ENCODE assay signal across 20 cellular contexts in genomic region chr10:77186936-77187335, GRCh38.
A peak's percentile ranks its signal among the peaks of the same experiment; 100 is the strongest.
DNase-seq lines count a peak whose midpoint lies in the region; ATAC-seq and TF ChIP-seq lines count a peak whose summit lies in the region.
"Had no signal": no experiment of that assay in that cellular context is flagged by ENCODE, and none has a peak within 500 bp of the region (broad histone marks: within the 10 kb centered on the region; RNA-seq: fewer than 3 reads in every experiment).

No MANE protein-coding gene starts in this region.

- H3K4me1 Mint-ChIP-seq in progenitor cell of endocrine pancreas (ENCODE audit: low read depth) = peaks cover 46% of the 10 kb centered on the region
- no peaks in the 10 kb centered on the region for H3K4me1 Mint-ChIP-seq in naive thymus-derived CD8-positive, alpha-beta T cell

- WGBS in IMR-90 (ENCODE audit: extremely low coverage in 2 of 2, insufficient read length in 1 of 2), 2 experiments = no CpG with 5 or more reads among the region's 3 CpGs
- no CpG with 5 or more reads among the region's 3 CpGs for WGBS in trophoblast cell (ENCODE audit: extremely low coverage, insufficient coverage, insufficient read length)
- 91 to 97% methylated on average over 3 of the region's 3 CpGs for WGBS in testis, 2 donors

- no peaks in the 10 kb centered on the region for H3K9me3 Mint-ChIP-seq in progenitor cell of endocrine pancreas (ENCODE audit: low read depth)
- H3K9me3 Mint-ChIP-seq in naive thymus-derived CD8-positive, alpha-beta T cell = no peaks in the 10 kb centered on the region

- no TSS peak for BruUV-seq in IMR-90 (replicated peaks; lab: Mats Ljungman, UMichigan)

- peaks cover 17% of the 10 kb centered on the region for H3K27me3 Mint-ChIP-seq in progenitor cell of endocrine pancreas
- peaks cover 4 to 17% (median 9%) of the 10 kb centered on the region in 5 donors for H3K27me3 Mint-ChIP-seq in naive thymus-derived CD8-positive, alpha-beta T cell

- H3K14ac ChIP-seq in IMR-90 (replicated peaks; ENCODE audit: low read depth, low read length) (peak overlapping the region; percentile 20; the same call in 1 of the 2 replicates), trophoblast cell (ENCODE audit: low read length) (peak overlapping the region; percentile 30)

- no peak for TF ChIP-seq CTCF in IMR-90 (conservative IDR thresholded peaks at IDR 0.05; ENCODE audit: low read depth, low read length)
- TF ChIP-seq CTCF in astrocyte of the spinal cord (IDR thresholded peaks at IDR 0.05; ENCODE audit: low read depth, low read length) = no peak
- TF ChIP-seq CTCF in progenitor cell of endocrine pancreas (IDR thresholded peaks at IDR 0.05; ENCODE audit: unreplicated experiment) = no peak
- no peak for TF ChIP-seq CTCF in testis (IDR thresholded peaks at IDR 0.05)

- H3K79me1 ChIP-seq in IMR-90 (ENCODE audit: low read depth in 1 of 2, low read length in 2 of 2) = no peaks in the 10 kb centered on the region
- peaks cover 30% of the 10 kb centered on the region for H3K79me1 ChIP-seq in trophoblast cell (ENCODE audit: low read length)

- peak overlapping the region; percentile 51; the same call in 1 of the 2 replicates for H2AK5ac ChIP-seq in IMR-90 (ENCODE audit: low read depth, low read length)
- H2AK5ac ChIP-seq in trophoblast cell (ENCODE audit: low read length) = peak overlapping the region; percentile 8

- DNase-seq in AG20443 (ENCODE audit: low spot score) = peak; percentile 20
- peak; percentile 31 for DNase-seq in IMR-90
- DNase-seq in astrocyte of the spinal cord (ENCODE audit: low read depth, low spot score) = peak; percentile 38
- no peak for DNase-seq in trophoblast cell
- no peak for DNase-seq in Karpas-422
- DNase-seq in progenitor cell of endocrine pancreas (ENCODE audit: low spot score, unreplicated experiment) = no peak
- DNase-seq in naive thymus-derived CD8-positive, alpha-beta T cell = no peak
- no peak for DNase-seq in testis
- DNase-seq: DMS53, GDM1, GOT3, KG1, MM.1S, NCI-H1105 treated with DMSO at 0.1 percent for 48 hours, NCI-H187, NCI-H2171 treated with DMSO at 0.1 percent for 48 hours, NCI-H82, Peyer's patch, SHP77 had no signal

- no peak overlapping the region for H2AFZ ChIP-seq in IMR-90 (replicated peaks; ENCODE audit: low read length, poor library complexity)
- no peak overlapping the region for H2AFZ ChIP-seq in trophoblast cell (ENCODE audit: insufficient read depth, low read length, poor library complexity)
- H2AFZ ChIP-seq in Karpas-422 (ENCODE audit: low read length) = no peak overlapping the region

- no peak overlapping the region for H3K9ac ChIP-seq in IMR-90 (ENCODE audit: low read depth, low read length)
- H3K9ac ChIP-seq in trophoblast cell (ENCODE audit: low read length) = no peak overlapping the region
- H3K9ac ChIP-seq in Karpas-422 (ENCODE audit: low read length) = no peak overlapping the region

- H3K18ac ChIP-seq in IMR-90 (ENCODE audit: low read depth, low read length) = no peak overlapping the region
- H3K18ac ChIP-seq in trophoblast cell (ENCODE audit: low read length) = no peak overlapping the region

- in situ Hi-C loops in IMR-90 (cut with MboI; ENCODE audit: low sequenced_read_pairs) (no loop called here), astrocyte of the spinal cord (cut with HindIII; ENCODE audit: low sequenced_read_pairs) (no loop called here)

- H3K4me1 ChIP-seq in IMR-90 (ENCODE audit: control insufficient read depth, insufficient read depth, low read length) (peaks cover 6% of the 10 kb centered on the region), trophoblast cell (ENCODE audit: control insufficient read depth in 1 of 2, insufficient read depth in 2 of 2, low read length in 2 of 2) (peaks cover 12 to 21% of the 10 kb centered on the region in 2 experiments), Karpas-422 (ENCODE audit: low read length) (no peaks in the 10 kb centered on the region), testis (no peaks in the 10 kb centered on the region)
- H3K4me1 ChIP-seq: Peyer's patch had no signal

- dilution Hi-C loops in IMR-90 (cut with HindIII; ENCODE audit: low sequenced_read_pairs, unreplicated experiment) = no loop called here

- TF ChIP-seq RAD21 in IMR-90 (IDR thresholded peaks at IDR 0.05; ENCODE audit: low read length) = no peak

- H3K23ac ChIP-seq in IMR-90 (ENCODE audit: low read depth, low read length) (no peak overlapping the region), trophoblast cell (ENCODE audit: low read length) (no peak overlapping the region)

- H3K4ac ChIP-seq in IMR-90 (ENCODE audit: low read depth, low read length) (0 out of 2 replicates have a peak overlapping the region, but pooled peaks have one; percentile 6), trophoblast cell (ENCODE audit: low read depth, low read length) (peak overlapping the region; percentile 13)

- H2BK12ac ChIP-seq in trophoblast cell (ENCODE audit: low read length) = peak overlapping the region; percentile 39

- no peaks in the 10 kb centered on the region for H3K9me2 ChIP-seq in Karpas-422 (replicated peaks; ENCODE audit: insufficient read depth, low read length)

- TF ChIP-seq POLR2A in IMR-90 (IDR thresholded peaks at IDR 0.05; ENCODE audit: low read depth, low read length) (no peak), testis (IDR thresholded peaks at IDR 0.05) (no peak)

- H4K8ac ChIP-seq in IMR-90 (ENCODE audit: low read depth in 2 of 2, low read length in 2 of 2) (peak overlapping the region in 1 of 2 experiments; percentile 53; a peak in 1 of 4 replicates), trophoblast cell (ENCODE audit: low read depth, low read length) (peak overlapping the region; percentile 16)

- peak overlapping the region; percentile 63; the same call in 1 of the 2 replicates for H2BK20ac ChIP-seq in IMR-90 (ENCODE audit: low read depth, low read length)

- H3K9me1 ChIP-seq in IMR-90 (ENCODE audit: insufficient read depth, low read length) = no peaks in the 10 kb centered on the region; the same call in 1 of the 2 replicates

- H4K12ac ChIP-seq in trophoblast cell (ENCODE audit: low read depth, low read length) = no peak overlapping the region

- H3K9me3 ChIP-seq in IMR-90 (ENCODE audit: control insufficient read depth, insufficient read depth, low read length) (no peaks in the 10 kb centered on the region), trophoblast cell (ENCODE audit: insufficient read depth, low read depth, low read length) (no peaks in the 10 kb centered on the region), Karpas-422 (ENCODE audit: low read length) (no peaks in the 10 kb centered on the region), testis (no peaks in the 10 kb centered on the region)
- H3K9me3 ChIP-seq: Peyer's patch had no signal

- H3K27ac Mint-ChIP-seq in progenitor cell of endocrine pancreas = no peak overlapping the region
- no peak overlapping the region for H3K27ac Mint-ChIP-seq in naive thymus-derived CD8-positive, alpha-beta T cell

- H2BK15ac ChIP-seq in IMR-90 (ENCODE audit: low read depth, low read length) = no peak overlapping the region

- H4K91ac ChIP-seq in IMR-90 (ENCODE audit: insufficient read depth, low read depth, low read length) (no peak overlapping the region), trophoblast cell (ENCODE audit: low read depth, low read length) (peak overlapping the region; percentile 83)

- H3K36me3 ChIP-seq in IMR-90 (ENCODE audit: control insufficient read depth, insufficient read depth, low read length) = no peaks in the 10 kb centered on the region
- H3K36me3 ChIP-seq in trophoblast cell (ENCODE audit: control insufficient read depth in 1 of 2, insufficient read depth in 2 of 2, low read length in 2 of 2) = peaks cover 4 to 5% of the 10 kb centered on the region in 2 experiments
- no peaks in the 10 kb centered on the region for H3K36me3 ChIP-seq in Karpas-422 (ENCODE audit: insufficient read depth, low read length)
- H3K36me3 ChIP-seq in testis (ENCODE audit: low read depth, missing control alignments) = no peaks in the 10 kb centered on the region
- H3K36me3 ChIP-seq: Peyer's patch had no signal

- H2BK5ac ChIP-seq in IMR-90 (ENCODE audit: low read depth, low read length, poor library complexity, severe bottlenecking) (no peak overlapping the region), trophoblast cell (ENCODE audit: low read depth, low read length, poor library complexity) (peak overlapping the region; percentile 73)

- H3K4me3 ChIP-seq in IMR-90 (ENCODE audit: insufficient read depth, low read depth, low read length) = no peak overlapping the region
- no peak overlapping the region for H3K4me3 ChIP-seq in astrocyte of the spinal cord (ENCODE audit: low read depth, low read length)
- H3K4me3 ChIP-seq in trophoblast cell (ENCODE audit: low read depth, low read length) = no peak overlapping the region
- H3K4me3 ChIP-seq in Karpas-422 (ENCODE audit: low read length) = no peak overlapping the region
- H3K4me3 ChIP-seq in testis = no peak overlapping the region
- H3K4me3 ChIP-seq: Peyer's patch had no signal

- H4K5ac ChIP-seq in IMR-90 (ENCODE audit: low read depth, low read length) = no peak overlapping the region

- intact Hi-C loops in IMR-90 (cut with micrococcal nuclease) (no loop called here), testis (cut with DNase I; ENCODE audit: low total_unique reads) (no loop called here)

- H2BK120ac ChIP-seq in IMR-90 (ENCODE audit: low read depth, low read length) (peak overlapping the region; percentile 40; the same call in 1 of the 2 replicates), trophoblast cell (ENCODE audit: insufficient read depth, low read length, poor library complexity) (peak overlapping the region; percentile 45)

- CTCF ChIA-PET in IMR-90 (lab: Yijun Ruan, JAX) = no interaction called here

- H3K4me2 ChIP-seq in IMR-90 (ENCODE audit: low read depth, low read length) = no peak overlapping the region
- H3K4me2 ChIP-seq in trophoblast cell (ENCODE audit: low read length) = no peak overlapping the region
- no peak overlapping the region for H3K4me2 ChIP-seq in Karpas-422 (ENCODE audit: low read depth, low read length, poor library complexity, severe bottlenecking)

- no peak overlapping the region for H2AK9ac ChIP-seq in IMR-90 (replicated peaks; ENCODE audit: low read depth, low read length, poor library complexity)

- no peaks in the 10 kb centered on the region for H3K36me3 Mint-ChIP-seq in progenitor cell of endocrine pancreas (ENCODE audit: insufficient read depth)
- no peaks in the 10 kb centered on the region for H3K36me3 Mint-ChIP-seq in naive thymus-derived CD8-positive, alpha-beta T cell

- POLR2A ChIA-PET in IMR-90 (lab: Charles Lee; ENCODE audit: unreplicated experiment) = no interaction called here
- POLR2A ChIA-PET in naive thymus-derived CD8-positive, alpha-beta T cell (lab: Charles Lee) = no interaction called here

- H3K27ac ChIP-seq in IMR-90 (ENCODE audit: insufficient read depth, low read length) (no peak overlapping the region), trophoblast cell (ENCODE audit: low read depth, low read length) (peak overlapping the region; percentile 76), Karpas-422 (ENCODE audit: low read length) (no peak overlapping the region), testis (no peak overlapping the region)
- H3K27ac ChIP-seq: HL-60 had no signal

- no peak for ATAC-seq in IMR-90 (ENCODE audit: low read depth)
- no peak for ATAC-seq in naive thymus-derived CD8-positive, alpha-beta T cell

- H4K20me1 ChIP-seq in IMR-90 (ENCODE audit: insufficient read depth, low read length) (no peaks in the 10 kb centered on the region), Karpas-422 (ENCODE audit: insufficient read depth, low read depth, low read length) (0 out of 2 replicates have a peak, but pooled peaks cover 3% of the 10 kb centered on the region)

- peaks cover 4% of the 10 kb centered on the region for H3K79me2 ChIP-seq in trophoblast cell (ENCODE audit: control insufficient read depth, insufficient read depth, low read length, poor library complexity)
- H3K79me2 ChIP-seq in Karpas-422 (ENCODE audit: low read length) = no peaks in the 10 kb centered on the region

- H3K27me3 ChIP-seq in IMR-90 (ENCODE audit: control insufficient read depth, insufficient read depth, low read length) = no peaks in the 10 kb centered on the region
- no peaks in the 10 kb centered on the region for H3K27me3 ChIP-seq in trophoblast cell (ENCODE audit: insufficient read depth, low read length)
- H3K27me3 ChIP-seq in Karpas-422 (ENCODE audit: low read length) = no peaks in the 10 kb centered on the region
- no peaks in the 10 kb centered on the region for H3K27me3 ChIP-seq in testis
- H3K27me3 ChIP-seq: Peyer's patch had no signal

- H3K4me3 Mint-ChIP-seq in progenitor cell of endocrine pancreas (ENCODE audit: low read depth) = no peak overlapping the region
- no peak overlapping the region for H3K4me3 Mint-ChIP-seq in naive thymus-derived CD8-positive, alpha-beta T cell

- H3K56ac ChIP-seq in IMR-90 (ENCODE audit: extremely low read depth, insufficient read depth, low read length) = no peak overlapping the region

Comparison
In these comparisons a context has a peak if more than half of its experiments do, and no peak if none do; other contexts are left out.
1. DNase-seq: peak in AG20443 (single experiment), IMR-90 (single experiment) and astrocyte of the spinal cord (single experiment); none in trophoblast cell (0 of 2), Karpas-422 (single experiment), progenitor cell of endocrine pancreas (single experiment), naive thymus-derived CD8-positive, alpha-beta T cell (0 of 10) and testis (single experiment).